ENCODE assay signal across 8 cellular contexts in genomic region chr10:28677889-28678686, GRCh38. TPM values are rescaled to one million over a fixed set of nuclear protein-coding genes. Genes with fewer than 3 reads are reported as not detected.
A peak's percentile ranks its signal among the peaks of the same experiment; 100 is the strongest.
DNase-seq lines count a peak whose midpoint lies in the region; ATAC-seq and TF ChIP-seq lines count a peak whose summit lies in the region.

No MANE protein-coding gene starts in this region.

- H3K9me3 ChIP-seq in mucosa of rectum (ENCODE audit: control insufficient read depth in 2 of 2, low read length in 2 of 2) (no peaks in the 10 kb centered on the region), upper lobe of left lung (no peaks in the 10 kb centered on the region)

- no peak overlapping the region for H3K27ac ChIP-seq in mucosa of rectum (ENCODE audit: low read depth in 2 of 2, low read length in 2 of 2)
- H3K27ac ChIP-seq in upper lobe of left lung, result peak overlapping the region; percentile 68 to 87 (median 72)

- CTCF ChIA-PET in activated CD8-positive, alpha-beta T cell treated with anti-CD3 and anti-CD28 coated beads for 36 hours (lab: Charles Lee), result interaction anchor here (6.2 kb wide), 1 partner anchor 14 kb away, joined by 25 read pairs; no protein-coding TSS in a partner anchor
- CTCF ChIA-PET in GM10248 (lab: Yijun Ruan, JAX), result interaction anchor here (0.7 kb wide), 1 partner anchor 10 kb away, joined by 3 read pairs; no protein-coding TSS in a partner anchor

- WGBS in upper lobe of left lung, 2 donors, result 2 to 10% methylated on average over 5 to 40 of the region's 53 CpGs

- no peak for TF ChIP-seq EP300 in upper lobe of left lung (IDR thresholded peaks at IDR 0.05)

- peak overlapping the region; percentile 67 for H3K4me3 Mint-ChIP-seq in activated CD8-positive, alpha-beta T cell treated with anti-CD3 and anti-CD28 coated beads for 36 hours

- ATAC-seq in HG03432 (IDR thresholded peaks at IDR 0.05; ENCODE audit: unreplicated experiment), result peak; percentile 9
- ATAC-seq in activated CD8-positive, alpha-beta T cell treated with anti-CD3 and anti-CD28 coated beads for 36 hours, result no peak
- ATAC-seq in upper lobe of left lung (ENCODE audit: low FRiP score in 2 of 2), result peak in 1 of 2 donors; percentile 57
- ATAC-seq in GM19351 (IDR thresholded peaks at IDR 0.05; ENCODE audit: unreplicated experiment), result no peak

- DNase-seq in Daoy (ENCODE audit: low read depth) (peak; percentile 37), epithelial cell of esophagus (ENCODE audit: low read depth) (peak; percentile 31), upper lobe of left lung (peak; percentile 30 to 91), GM10248 (ENCODE audit: extremely low spot score) (no peak)
- DNase-seq in activated CD8-positive, alpha-beta T cell treated with anti-CD3 and anti-CD28 coated beads for 36 hours, result peak; percentile 27

- peaks cover 37% of the 10 kb centered on the region for H3K4me1 Mint-ChIP-seq in activated CD8-positive, alpha-beta T cell treated with anti-CD3 and anti-CD28 coated beads for 36 hours (ENCODE audit: low read depth)

- peaks cover 12 to 17% of the 10 kb centered on the region in 2 donors for H3K4me1 ChIP-seq in mucosa of rectum (ENCODE audit: control insufficient read depth in 2 of 2, insufficient read depth in 2 of 2, low read length in 2 of 2)
- H3K4me1 ChIP-seq in upper lobe of left lung, result peaks cover 20 to 45% (median 23%) of the 10 kb centered on the region in 4 donors

- intact Hi-C loops in activated CD8-positive, alpha-beta T cell treated with anti-CD3 and anti-CD28 coated beads for 36 hours (cut with micrococcal nuclease), result no loop called here

- peak overlapping the region; percentile 49 to 72 for H3K9ac ChIP-seq in mucosa of rectum (ENCODE audit: low read depth in 1 of 2, low read length in 2 of 2)

- no peak for TF ChIP-seq POLR2A in upper lobe of left lung (IDR thresholded peaks at IDR 0.05)

- H3K36me3 Mint-ChIP-seq in activated CD8-positive, alpha-beta T cell treated with anti-CD3 and anti-CD28 coated beads for 36 hours (ENCODE audit: low read depth), result no peaks in the 10 kb centered on the region

- TF ChIP-seq CTCF in activated CD8-positive, alpha-beta T cell treated with anti-CD3 and anti-CD28 coated beads for 36 hours (IDR thresholded peaks at IDR 0.05), result no peak
- TF ChIP-seq CTCF in epithelial cell of esophagus (IDR thresholded peaks at IDR 0.05; ENCODE audit: insufficient read depth, low read depth, low read length, missing control alignments) (no peak), upper lobe of left lung (IDR thresholded peaks at IDR 0.05) (no peak), GM10248 (IDR thresholded peaks at IDR 0.05; ENCODE audit: control extremely low read depth, extremely low read depth, low read depth, missing control alignments) (no peak)

- POLR2A ChIA-PET in activated CD8-positive, alpha-beta T cell treated with anti-CD3 and anti-CD28 coated beads for 36 hours (lab: Charles Lee), result no interaction called here
- POLR2A ChIA-PET in GM10248 (lab: Yijun Ruan, JAX), result no interaction called here

- H3K4me3 ChIP-seq in epithelial cell of esophagus (ENCODE audit: low read length) (peak overlapping the region; percentile 55), mucosa of rectum (ENCODE audit: low read length in 2 of 2) (peak overlapping the region; percentile 71), upper lobe of left lung (peak overlapping the region; percentile 80 to 85 (median 82))

- H3K36me3 ChIP-seq in mucosa of rectum (ENCODE audit: control insufficient read depth in 2 of 2, insufficient read depth in 2 of 2, low read length in 2 of 2), result no peaks in the 10 kb centered on the region
- no peaks in the 10 kb centered on the region for H3K36me3 ChIP-seq in upper lobe of left lung

- H3K27ac Mint-ChIP-seq in activated CD8-positive, alpha-beta T cell treated with anti-CD3 and anti-CD28 coated beads for 36 hours, result no peak overlapping the region

- H3K27me3 ChIP-seq in mucosa of rectum (ENCODE audit: control insufficient read depth in 2 of 2, insufficient read depth in 2 of 2, low read length in 2 of 2), result peaks cover 40 to 46% of the 10 kb centered on the region in 2 donors
- peaks cover 0 to 7% (median 2%) of the 10 kb centered on the region in 4 donors for H3K27me3 ChIP-seq in upper lobe of left lung

- peaks cover 58% of the 10 kb centered on the region for H3K27me3 Mint-ChIP-seq in activated CD8-positive, alpha-beta T cell treated with anti-CD3 and anti-CD28 coated beads for 36 hours

- no peaks in the 10 kb centered on the region for H3K9me3 Mint-ChIP-seq in activated CD8-positive, alpha-beta T cell treated with anti-CD3 and anti-CD28 coated beads for 36 hours

RNA-seq across cellular contexts. Expression of gene BAMBI, which starts 0.8 kb away (rescaled TPM):
- total RNA-seq in Daoy (2014; rRNA removed; shearing (Covaris generic)), result 31.5 and 39.2 TPM in 2 replicates
- under 1 TPM; 0.18 to 0.27 TPM for total RNA-seq in activated CD8-positive, alpha-beta T cell treated with anti-CD3 and anti-CD28 coated beads for 36 hours
- total RNA-seq in upper lobe of left lung, result 10 to 100 TPM in 3 of 6 donors, 1 to 10 TPM in 3; 2.8 to 14.3 (median 8.8) TPM

Comparison
In these comparisons a context has a peak if more than half of its experiments do, and no peak if none do; other contexts are left out.
1. H3K27ac ChIP-seq: peak in upper lobe of left lung (4 of 4); none in mucosa of rectum (0 of 2).
2. Peak in every context shown above with its lines, with median percentiles within 50 percentile points of each other: H3K4me3 ChIP-seq.